In genomic region chr7:23105644-23106490, GRCh38 we compare ENCODE assay signal across 8 cellular contexts. TPM values are rescaled to one million over a fixed set of nuclear protein-coding genes. Genes with fewer than 3 reads are reported as not detected.
A peak's percentile ranks its signal among the peaks of the same experiment; 100 is the strongest.
DNase-seq lines count a peak whose midpoint lies in the region; ATAC-seq and FAIRE-seq lines count a peak whose summit lies in the region.

A gene with protein sequence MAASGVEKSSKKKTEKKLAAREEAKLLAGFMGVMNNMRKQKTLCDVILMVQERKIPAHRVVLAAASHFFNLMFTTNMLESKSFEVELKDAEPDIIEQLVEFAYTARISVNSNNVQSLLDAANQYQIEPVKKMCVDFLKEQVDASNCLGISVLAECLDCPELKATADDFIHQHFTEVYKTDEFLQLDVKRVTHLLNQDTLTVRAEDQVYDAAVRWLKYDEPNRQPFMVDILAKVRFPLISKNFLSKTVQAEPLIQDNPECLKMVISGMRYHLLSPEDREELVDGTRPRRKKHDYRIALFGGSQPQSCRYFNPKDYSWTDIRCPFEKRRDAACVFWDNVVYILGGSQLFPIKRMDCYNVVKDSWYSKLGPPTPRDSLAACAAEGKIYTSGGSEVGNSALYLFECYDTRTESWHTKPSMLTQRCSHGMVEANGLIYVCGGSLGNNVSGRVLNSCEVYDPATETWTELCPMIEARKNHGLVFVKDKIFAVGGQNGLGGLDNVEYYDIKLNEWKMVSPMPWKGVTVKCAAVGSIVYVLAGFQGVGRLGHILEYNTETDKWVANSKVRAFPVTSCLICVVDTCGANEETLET (plus strand): TSS chr7:23105785. CDS start chr7:23106027, 242 bp downstream.

- peaks cover 2% of the 10 kb centered on the region for H3K79me1 ChIP-seq in mesenchymal stem cell (replicated peaks; ENCODE audit: low read length, poor library complexity, severe bottlenecking)

- H2BK5ac ChIP-seq in mesenchymal stem cell (ENCODE audit: low read depth, low read length, poor library complexity, severe bottlenecking): peak within 1 kb of the TSS; percentile 10

- H3K27me3 ChIP-seq in endocrine pancreas (ENCODE audit: control insufficient read depth, insufficient read depth, low read length) (no peaks in the 10 kb centered on the region), mesenchymal stem cell (ENCODE audit: control insufficient read depth in 1 of 2, insufficient read depth in 1 of 2, low read length in 2 of 2) (no peaks in the 10 kb centered on the region)

- peak within 1 kb of the TSS; percentile 41 for H4K91ac ChIP-seq in mesenchymal stem cell (ENCODE audit: low read length)

- H3K4me3 ChIP-seq in endocrine pancreas (ENCODE audit: control insufficient read depth, insufficient read depth, low read length) (peak within 1 kb of the TSS; percentile 81), mesenchymal stem cell (ENCODE audit: insufficient read depth in 1 of 2, low read depth in 1 of 2, low read length in 2 of 2) (peak within 1 kb of the TSS; percentile 90 to 98)

- peak within 1 kb of the TSS; percentile 63 to 83 for H3K23ac ChIP-seq in mesenchymal stem cell (ENCODE audit: low read length in 2 of 2)

- peak within 1 kb of the TSS; percentile 96 for H3K4me3 Mint-ChIP-seq in activated CD8-positive, alpha-beta memory T cell treated with anti-CD3 and anti-CD28 coated beads, Interleukin-2, amount 10 ng/mL, durations not matched to agents 7 days and 5 days

- H3K4me2 ChIP-seq in mesenchymal stem cell (ENCODE audit: low read length, poor library complexity, severe bottlenecking): peak within 1 kb of the TSS; percentile 84

- H3K18ac ChIP-seq in mesenchymal stem cell (ENCODE audit: low read depth in 1 of 2, low read length in 2 of 2): peak within 1 kb of the TSS; percentile 73 to 87

- peak within 1 kb of the TSS; percentile 65 for H4K8ac ChIP-seq in mesenchymal stem cell (ENCODE audit: low read length)

- H3K4me1 ChIP-seq in endocrine pancreas (ENCODE audit: control insufficient read depth, insufficient read depth, low read length) (peaks cover 17% of the 10 kb centered on the region), mesenchymal stem cell (ENCODE audit: control insufficient read depth, insufficient read depth, low read depth, low read length) (no peaks in the 10 kb centered on the region)

- H2BK120ac ChIP-seq in mesenchymal stem cell (ENCODE audit: low read depth, low read length): peak within 1 kb of the TSS; percentile 69

- peak within 1 kb of the TSS; percentile 90 for H3K27ac ChIP-seq in mesenchymal stem cell (ENCODE audit: low read length, poor library complexity, severe bottlenecking)

- peak within 1 kb of the TSS; percentile 91 for H2BK15ac ChIP-seq in mesenchymal stem cell (ENCODE audit: low read depth, poor library complexity, severe bottlenecking)

- H3K9me3 Mint-ChIP-seq in activated CD8-positive, alpha-beta memory T cell treated with anti-CD3 and anti-CD28 coated beads, Interleukin-2, amount 10 ng/mL, durations not matched to agents 7 days and 5 days (ENCODE audit: low read depth): no peaks in the 10 kb centered on the region

- H3K4ac ChIP-seq in mesenchymal stem cell (ENCODE audit: low read depth in 1 of 2, low read length in 2 of 2): peak within 1 kb of the TSS; percentile 71 to 83

- CTCF ChIA-PET in activated CD8-positive, alpha-beta memory T cell treated with anti-CD3 and anti-CD28 coated beads, Interleukin-2, amount 10 ng/mL, durations not matched to agents 7 days and 5 days (lab: Charles Lee): interaction anchor here (0.6 to 2.8 kb wide), 10 partner anchors 9 to 1915 kb away, joined by 3 to 22 read pairs (median 4); partner anchors contain the start of genes IL6 and NUP42

- peaks cover 3% of the 10 kb centered on the region for H3K36me3 Mint-ChIP-seq in activated CD8-positive, alpha-beta memory T cell treated with anti-CD3 and anti-CD28 coated beads, Interleukin-2, amount 10 ng/mL, durations not matched to agents 7 days and 5 days

- no peak within 1 kb of the TSS for H2AK5ac ChIP-seq in mesenchymal stem cell (ENCODE audit: low read length, severe bottlenecking)

- H3K36me3 ChIP-seq in endocrine pancreas (ENCODE audit: control insufficient read depth, insufficient read depth, low read length) (no peaks in the 10 kb centered on the region), mesenchymal stem cell (ENCODE audit: control insufficient read depth in 1 of 2, insufficient read depth in 2 of 2, low read depth in 1 of 2, low read length in 2 of 2) (no peaks in the 10 kb centered on the region)

- FAIRE-seq in HTR-8/SVneo (lab: Jason Lieb, UNC): peak; percentile 95

- H3K27me3 Mint-ChIP-seq in activated CD8-positive, alpha-beta memory T cell treated with anti-CD3 and anti-CD28 coated beads, Interleukin-2, amount 10 ng/mL, durations not matched to agents 7 days and 5 days: no peaks in the 10 kb centered on the region

- H2BK12ac ChIP-seq in mesenchymal stem cell (ENCODE audit: low read length in 2 of 2): peak within 1 kb of the TSS in 1 of 2 experiments; percentile 68

- peak within 1 kb of the TSS in 1 of 2 experiments; percentile 57 for H3K14ac ChIP-seq in mesenchymal stem cell (ENCODE audit: low read length in 2 of 2)

- peak; percentile 95 for ATAC-seq in GM21367 (IDR thresholded peaks at IDR 0.05; ENCODE audit: unreplicated experiment)
- peak; percentile 98 for ATAC-seq in activated CD8-positive, alpha-beta memory T cell treated with anti-CD3 and anti-CD28 coated beads, Interleukin-2, amount 10 ng/mL, durations not matched to agents 7 days and 5 days

- H2AFZ ChIP-seq in mesenchymal stem cell (ENCODE audit: low read depth, low read length): peak within 1 kb of the TSS; percentile 91

- peaks cover 32% of the 10 kb centered on the region for H3K4me1 Mint-ChIP-seq in activated CD8-positive, alpha-beta memory T cell treated with anti-CD3 and anti-CD28 coated beads, Interleukin-2, amount 10 ng/mL, durations not matched to agents 7 days and 5 days

- H3K27ac Mint-ChIP-seq in activated CD8-positive, alpha-beta memory T cell treated with anti-CD3 and anti-CD28 coated beads, Interleukin-2, amount 10 ng/mL, durations not matched to agents 7 days and 5 days: peak within 1 kb of the TSS; percentile 95

- DNase-seq in COR-L47 (lab: John Stamatoyannopoulos, UW) (peak; percentile 95), HTR-8/SVneo (ENCODE audit: insufficient read length, low spot score) (peak; percentile 90), NOMO-1 treated with dmso at 0.1 percent for 144 hours (lab: John Stamatoyannopoulos, UW; ENCODE audit: unreplicated experiment) (peak; percentile 80), mesenchymal stem cell (peak; percentile 93)
- peak; percentile 98 for DNase-seq in activated CD8-positive, alpha-beta memory T cell treated with anti-CD3 and anti-CD28 coated beads, Interleukin-2, amount 10 ng/mL, durations not matched to agents 7 days and 5 days
- DNase-seq in stimulated activated CD8-positive, alpha-beta memory T cell treated with anti-CD3 and anti-CD28 coated beads, Interleukin-15, amount 100 ng/mL, for 1 hour (ENCODE audit: low read depth): peak; percentile 97

- WGBS in mesenchymal stem cell: under 1% methylated on average over 74 of the region's 74 CpGs

- H3K9me3 ChIP-seq in endocrine pancreas (ENCODE audit: control insufficient read depth, low read length) (peaks cover 4% of the 10 kb centered on the region), mesenchymal stem cell (ENCODE audit: control insufficient read depth, low read length) (peaks cover 9% of the 10 kb centered on the region)

- H3K9ac ChIP-seq in endocrine pancreas (ENCODE audit: control insufficient read depth, insufficient read depth, low read length): peak within 1 kb of the TSS; percentile 95
- H3K9ac ChIP-seq in mesenchymal stem cell (ENCODE audit: low read length): peak within 1 kb of the TSS; percentile 92

RNA-seq across cellular contexts. Expression of the gene that starts here (rescaled TPM):
- 10 to 100 TPM; 17.4 to 18.3 TPM for total RNA-seq in activated CD8-positive, alpha-beta memory T cell treated with anti-CD3 and anti-CD28 coated beads, Interleukin-2, amount 10 ng/mL, durations not matched to agents 7 days and 5 days
- polyA plus RNA-seq in mesenchymal stem cell (2013, experiment 1 of 2): 26.5 TPM
- polyA plus RNA-seq in mesenchymal stem cell (2013, experiment 2 of 2): 27.6 TPM

Comparison
In these comparisons a context has a peak if more than half of its experiments do, and no peak if none do; other contexts are left out.
1. Peak in every context shown above with its lines: DNase-seq, ATAC-seq, H3K4me3 ChIP-seq and H3K27ac ChIP-seq.